In the genomic region with DNA sequence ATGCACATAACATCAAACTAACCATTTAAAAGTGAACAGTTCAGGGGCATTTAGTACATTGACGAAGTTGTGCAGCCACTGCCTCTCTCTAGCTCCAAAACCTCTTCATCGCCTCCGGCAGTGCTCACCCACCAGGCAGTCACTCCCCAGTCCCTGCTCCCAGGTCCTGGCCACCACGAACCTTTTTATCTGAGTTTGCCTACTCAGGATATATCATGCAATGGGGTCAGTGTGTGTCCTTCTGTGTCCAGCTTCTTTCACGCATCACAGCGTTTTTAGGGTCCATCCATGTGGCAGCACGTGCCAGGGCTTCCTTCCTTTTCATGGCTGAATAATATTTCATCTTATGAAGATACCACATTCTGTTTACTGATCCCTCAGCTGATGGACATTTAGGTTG, we compare ENCODE assay signal across 27 cellular contexts.
"Had no signal": no experiment of that assay in that cellular context is flagged by ENCODE, and none has a peak within 500 bp of the region (broad histone marks: within the 10 kb centered on the region; RNA-seq: fewer than 3 reads in every experiment).

No MANE protein-coding gene starts in this region.

- H3K4me1 Mint-ChIP-seq: memory B cell had no signal

- H3K79me2 ChIP-seq: hepatocyte, parathyroid adenoma had no signal

- H3K4me2 ChIP-seq: hepatocyte, smooth muscle cell had no signal

- H3K9ac ChIP-seq: parathyroid adenoma had no signal

- DNase-seq: colonic mucosa; effector CD8-positive, alpha-beta T cell; foreskin keratinocyte; heart left ventricle; kidney; midbrain; naive thymus-derived CD4-positive, alpha-beta T cell; stimulated activated CD4-positive, alpha-beta T cell treated with anti-CD3 and anti-CD28 coated beads, Interleukin-2, amount 100 ng/mL, for 24 hours; stimulated activated CD4-positive, alpha-beta T cell treated with anti-CD3 and anti-CD28 coated beads, Interleukin-4, amount 100 ng/mL, for 24 hours; stimulated activated naive CD4-positive, alpha-beta T cell treated with Interleukin-2 at 50 U/mL for 16 hours; substantia nigra; testis; tibial artery had no signal

- ATAC-seq: foreskin keratinocyte; gastroesophageal sphincter; heart left ventricle; left lobe of liver; naive thymus-derived CD4-positive, alpha-beta T cell; sciatic nerve; stimulated activated effector memory CD8-positive, alpha-beta T cell treated with anti-CD3 and anti-CD28 coated beads, Interleukin-12 subunit alpha, Interleukin-12 subunit beta, amount 100 ng/mL, for 72 hours had no signal

- H3K36me3 ChIP-seq: colonic mucosa, esophagus muscularis mucosa, gastroesophageal sphincter, heart left ventricle, neutrophil, tibial artery had no signal

- FAIRE-seq: kidney had no signal

- H3K27ac ChIP-seq: colonic mucosa, esophagus muscularis mucosa, foreskin keratinocyte, gastroesophageal sphincter, heart left ventricle, hepatocyte, neutrophil, parathyroid adenoma, testis, tibial artery had no signal

- H3K9me3 ChIP-seq: colonic mucosa, esophagus muscularis mucosa, gastroesophageal sphincter, heart left ventricle, neutrophil, testis, tibial artery had no signal

- H3K27ac Mint-ChIP-seq: dendritic cell treated with granulocyte-macrophage colony-stimulating factor and Interleukin-4, amounts not matched to agents 40 ng/mL and 50 ng/mL, for 4 days; memory B cell; naive thymus-derived CD4-positive, alpha-beta T cell; progenitor cell of endocrine pancreas; stimulated activated effector memory CD8-positive, alpha-beta T cell treated with anti-CD3 and anti-CD28 coated beads, Interleukin-12 subunit alpha, Interleukin-12 subunit beta, amount 100 ng/mL, for 72 hours; type B pancreatic cell had no signal

- H3K4me3 Mint-ChIP-seq: dendritic cell treated with granulocyte-macrophage colony-stimulating factor and Interleukin-4, amounts not matched to agents 40 ng/mL and 50 ng/mL, for 4 days; memory B cell; naive thymus-derived CD4-positive, alpha-beta T cell; stimulated activated effector memory CD8-positive, alpha-beta T cell treated with anti-CD3 and anti-CD28 coated beads, Interleukin-12 subunit alpha, Interleukin-12 subunit beta, amount 100 ng/mL, for 72 hours; type B pancreatic cell had no signal

- H2AFZ ChIP-seq: hepatocyte, parathyroid adenoma had no signal

- H3K4me3 ChIP-seq: colonic mucosa, esophagus muscularis mucosa, gastroesophageal sphincter, heart left ventricle, hepatocyte, lung, smooth muscle cell, testis, tibial artery had no signal

- H3K9me3 Mint-ChIP-seq: dendritic cell treated with granulocyte-macrophage colony-stimulating factor and Interleukin-4, amounts not matched to agents 40 ng/mL and 50 ng/mL, for 4 days; memory B cell; stimulated activated effector memory CD8-positive, alpha-beta T cell treated with anti-CD3 and anti-CD28 coated beads, Interleukin-12 subunit alpha, Interleukin-12 subunit beta, amount 100 ng/mL, for 72 hours; type B pancreatic cell had no signal

- H3K27me3 ChIP-seq: testis had no signal

- H3K4me1 ChIP-seq: parathyroid adenoma, testis had no signal
